25 cellular contexts compared by ENCODE assay signal in the genomic region with DNA sequence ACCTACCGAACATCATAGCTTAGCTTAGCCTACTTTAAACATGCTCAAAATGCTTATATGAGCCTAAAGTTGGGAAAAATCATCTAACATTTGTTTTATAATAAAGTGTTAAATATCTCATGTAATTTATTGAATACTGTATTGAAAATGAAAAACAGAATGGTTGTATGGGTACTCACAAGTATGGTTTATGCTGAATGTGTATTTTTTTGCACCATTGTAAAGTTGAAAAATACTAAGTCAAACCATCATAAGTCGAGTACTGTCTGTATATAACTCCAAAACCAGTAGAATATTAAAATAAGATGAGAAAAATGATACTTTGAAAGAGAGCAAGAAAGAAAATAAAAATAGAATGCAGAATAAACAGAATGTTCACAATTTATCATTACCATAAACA.
"Had no signal": no experiment of that assay in that cellular context is flagged by ENCODE, and none has a peak within 500 bp of the region (broad histone marks: within the 10 kb centered on the region; RNA-seq: fewer than 3 reads in every experiment).

No MANE protein-coding gene starts in this region.

- H3K4me1 ChIP-seq: colonic mucosa, esophagus muscularis mucosa, foreskin keratinocyte, gastroesophageal sphincter, heart left ventricle, left lung, lower lobe of right lung had no signal

- DNase-seq: colonic mucosa; cortex of kidney; effector CD8-positive, alpha-beta T cell; effector memory CD8-positive, alpha-beta T cell; endodermal cell; foreskin keratinocyte; heart left ventricle; hypothalamus; immature natural killer cell; islet precursor cell; kidney; left cardiac atrium; left lung; left ventricle myocardium superior; lower lobe of right lung; mesenchymal stem cell; mucosa of descending colon; naive B cell; naive thymus-derived CD8-positive, alpha-beta T cell had no signal

- H2AFZ ChIP-seq: hepatocyte had no signal

- H3K36me3 Mint-ChIP-seq: mesothelial cell of epicardium had no signal

- FAIRE-seq: endothelial cell of umbilical vein, kidney had no signal

- H3K27ac Mint-ChIP-seq: dendritic cell treated with granulocyte-macrophage colony-stimulating factor and Interleukin-4, amounts not matched to agents 40 ng/mL and 50 ng/mL, for 4 days; effector memory CD8-positive, alpha-beta T cell; endodermal cell; immature natural killer cell; mesothelial cell of epicardium; naive B cell; naive thymus-derived CD8-positive, alpha-beta T cell had no signal

- H3K4me1 Mint-ChIP-seq: immature natural killer cell, mesothelial cell of epicardium had no signal

- H3K4me2 ChIP-seq: hepatocyte had no signal

- H3K27ac ChIP-seq: colonic mucosa, esophagus muscularis mucosa, foreskin keratinocyte, gastroesophageal sphincter, heart left ventricle, hepatocyte, left lung, lower lobe of right lung had no signal

- H3K9me3 ChIP-seq: colonic mucosa, gastroesophageal sphincter, left lung, lower lobe of right lung, mucosa of descending colon had no signal

- H3K9me3 Mint-ChIP-seq: dendritic cell treated with granulocyte-macrophage colony-stimulating factor and Interleukin-4, amounts not matched to agents 40 ng/mL and 50 ng/mL, for 4 days; effector memory CD8-positive, alpha-beta T cell; endodermal cell had no signal

- H3K4me3 ChIP-seq: colonic mucosa, esophagus muscularis mucosa, gastroesophageal sphincter, heart left ventricle, hepatocyte, left lung, lower lobe of right lung, mucosa of descending colon had no signal

- H3K4me3 Mint-ChIP-seq: dendritic cell treated with granulocyte-macrophage colony-stimulating factor and Interleukin-4, amounts not matched to agents 40 ng/mL and 50 ng/mL, for 4 days; effector memory CD8-positive, alpha-beta T cell; endodermal cell; immature natural killer cell; mesothelial cell of epicardium; naive B cell; naive thymus-derived CD8-positive, alpha-beta T cell had no signal

- H3K27me3 Mint-ChIP-seq: dendritic cell treated with granulocyte-macrophage colony-stimulating factor and Interleukin-4, amounts not matched to agents 40 ng/mL and 50 ng/mL, for 4 days; naive B cell had no signal

- H3K27me3 ChIP-seq: colonic mucosa, esophagus muscularis mucosa, gastroesophageal sphincter, heart left ventricle, hepatocyte, left lung had no signal

- H3K79me2 ChIP-seq: hepatocyte had no signal

- H3K36me3 ChIP-seq: colonic mucosa, esophagus muscularis mucosa, gastroesophageal sphincter, heart left ventricle, left lung, lower lobe of right lung had no signal

- ATAC-seq: effector memory CD8-positive, alpha-beta T cell; foreskin keratinocyte; gastroesophageal sphincter; heart left ventricle; left cardiac atrium; left lung; left ventricle myocardium superior; lower lobe of right lung; mucosa of descending colon; naive thymus-derived CD8-positive, alpha-beta T cell had no signal
